13 cellular contexts compared by ENCODE assay signal in the genomic region with DNA sequence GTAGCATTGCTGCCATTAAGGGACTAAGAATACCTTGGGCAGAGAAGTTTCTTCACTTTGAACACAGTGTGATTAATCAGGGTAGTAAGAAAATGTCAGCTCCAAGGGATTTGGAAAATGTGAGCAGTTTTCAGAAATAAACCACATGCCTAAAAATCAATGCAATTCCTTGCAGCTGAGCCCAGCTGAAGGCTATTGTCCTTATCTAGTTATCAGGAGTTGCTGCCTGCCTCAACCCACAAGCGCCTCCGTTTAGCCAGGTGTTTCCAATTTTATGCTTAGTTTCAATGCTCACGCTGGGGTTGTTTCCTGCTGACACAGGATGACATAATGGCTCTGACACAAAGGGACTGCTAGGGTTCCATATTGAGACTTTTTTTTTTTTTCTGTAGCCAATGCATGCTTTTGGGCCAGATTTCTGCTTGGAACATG.
DNase-seq lines count a peak whose midpoint lies in the region; ATAC-seq and TF ChIP-seq lines count a peak whose summit lies in the region.
"Had no signal": no experiment of that assay in that cellular context is flagged by ENCODE, and none has a peak within 500 bp of the region (broad histone marks: within the 10 kb centered on the region; RNA-seq: fewer than 3 reads in every experiment).

No MANE protein-coding gene starts in this region.

- no peaks in the 10 kb centered on the region for H3K36me3 ChIP-seq in MG63
- H3K36me3 ChIP-seq: Peyer's patch, vagina had no signal

- no peak for ATAC-seq in GM21786 (IDR thresholded peaks at IDR 0.05; ENCODE audit: unreplicated experiment)
- no peak for ATAC-seq in naive thymus-derived CD8-positive, alpha-beta T cell
- ATAC-seq: A549; activated T-cell treated with anti-CD3 and anti-CD28 coated beads, Interleukin-2, amount 50 U/mL, for 72 hours had no signal

- no peaks in the 10 kb centered on the region for H3K9me3 ChIP-seq in MG63
- H3K9me3 ChIP-seq: A549, Peyer's patch, vagina had no signal

- H3K27me3 Mint-ChIP-seq in nephron (ENCODE audit: low read depth): no peaks in the 10 kb centered on the region
- no peaks in the 10 kb centered on the region for H3K27me3 Mint-ChIP-seq in naive thymus-derived CD8-positive, alpha-beta T cell

- H3K27ac Mint-ChIP-seq in nephron: peak overlapping the region; percentile 18 to 41 (median 34)
- H3K27ac Mint-ChIP-seq in naive thymus-derived CD8-positive, alpha-beta T cell: no peak overlapping the region
- H3K27ac Mint-ChIP-seq: activated T-cell treated with anti-CD3 and anti-CD28 coated beads, Interleukin-2, amount 50 U/mL, for 72 hours had no signal

- H3K36me3 Mint-ChIP-seq in nephron (ENCODE audit: low read depth): peaks cover 8% of the 10 kb centered on the region
- peaks cover 0 to 21% (median 10%) of the 10 kb centered on the region in 3 donors for H3K36me3 Mint-ChIP-seq in naive thymus-derived CD8-positive, alpha-beta T cell

- TF ChIP-seq CTCF in nephron (IDR thresholded peaks at IDR 0.05; ENCODE audit: unreplicated experiment in 3 of 3): no peak

- H3K4me3 ChIP-seq in MG63: no peak overlapping the region
- H3K4me3 ChIP-seq: A549, Peyer's patch, vagina had no signal

- H3K4me3 Mint-ChIP-seq in nephron: no peak overlapping the region
- H3K4me3 Mint-ChIP-seq in naive thymus-derived CD8-positive, alpha-beta T cell: no peak overlapping the region
- H3K4me3 Mint-ChIP-seq: activated T-cell treated with anti-CD3 and anti-CD28 coated beads, Interleukin-2, amount 50 U/mL, for 72 hours had no signal

- H3K27me3 ChIP-seq in MG63: no peaks in the 10 kb centered on the region
- H3K27me3 ChIP-seq: Peyer's patch, vagina had no signal

- DNase-seq in NCI-H2171 treated with DMSO at 0.1 percent for 48 hours (lab: John Stamatoyannopoulos, UW) (peak; percentile 18), NCI-H2171 (lab: John Stamatoyannopoulos, UW) (no peak), MG63 (peak; percentile 57), cerebellar cortex (ENCODE audit: low spot score) (peak; percentile 5), CD1c-positive myeloid dendritic cell (ENCODE audit: extremely low spot score) (no peak)
- no peak for DNase-seq in naive thymus-derived CD8-positive, alpha-beta T cell
- DNase-seq: activated T-cell treated with anti-CD3 and anti-CD28 coated beads, Interleukin-2, amount 50 U/mL, for 72 hours; head of caudate nucleus; Peyer's patch had no signal

- POLR2A ChIA-PET in naive thymus-derived CD8-positive, alpha-beta T cell (lab: Charles Lee): no interaction called here

- H3K9me3 Mint-ChIP-seq in nephron: peaks cover 3% of the 10 kb centered on the region
- H3K9me3 Mint-ChIP-seq in naive thymus-derived CD8-positive, alpha-beta T cell: peaks cover 0 to 12% (median 3%) of the 10 kb centered on the region in 9 donors

- peaks cover 17% of the 10 kb centered on the region for H3K4me1 Mint-ChIP-seq in nephron
- H3K4me1 Mint-ChIP-seq in naive thymus-derived CD8-positive, alpha-beta T cell: peaks cover 0 to 2% (median 0%) of the 10 kb centered on the region in 4 donors

Comparison
In these comparisons a context has a peak if more than half of its experiments do, and no peak if none do; other contexts are left out.
1. DNase-seq: peak in NCI-H2171 treated with DMSO at 0.1 percent for 48 hours (single experiment), MG63 (single experiment) and cerebellar cortex (single experiment); none in NCI-H2171 (single experiment), naive thymus-derived CD8-positive, alpha-beta T cell (0 of 10) and CD1c-positive myeloid dendritic cell (single experiment).
2. H3K27ac Mint-ChIP-seq: peak in nephron (3 of 3); none in naive thymus-derived CD8-positive, alpha-beta T cell (0 of 10).